6 cellular contexts compared by ENCODE assay signal in genomic region chr6:53455678-53456077, GRCh38.
"Had no signal": no experiment of that assay in that cellular context is flagged by ENCODE, and none has a peak within 500 bp of the region (broad histone marks: within the 10 kb centered on the region; RNA-seq: fewer than 3 reads in every experiment).

No MANE protein-coding gene starts in this region.

- DNase-seq: IMR-90, KBM-7 had no signal

- FAIRE-seq: HepG2, HTR-8/SVneo, K562 had no signal

- H3K27ac ChIP-seq: HL-60 had no signal

- H3K4me3 ChIP-seq: K562 had no signal

- ATAC-seq: HepG2, K562 had no signal
